Comparison of ENCODE assay signal across 18 cellular contexts in the genomic region with DNA sequence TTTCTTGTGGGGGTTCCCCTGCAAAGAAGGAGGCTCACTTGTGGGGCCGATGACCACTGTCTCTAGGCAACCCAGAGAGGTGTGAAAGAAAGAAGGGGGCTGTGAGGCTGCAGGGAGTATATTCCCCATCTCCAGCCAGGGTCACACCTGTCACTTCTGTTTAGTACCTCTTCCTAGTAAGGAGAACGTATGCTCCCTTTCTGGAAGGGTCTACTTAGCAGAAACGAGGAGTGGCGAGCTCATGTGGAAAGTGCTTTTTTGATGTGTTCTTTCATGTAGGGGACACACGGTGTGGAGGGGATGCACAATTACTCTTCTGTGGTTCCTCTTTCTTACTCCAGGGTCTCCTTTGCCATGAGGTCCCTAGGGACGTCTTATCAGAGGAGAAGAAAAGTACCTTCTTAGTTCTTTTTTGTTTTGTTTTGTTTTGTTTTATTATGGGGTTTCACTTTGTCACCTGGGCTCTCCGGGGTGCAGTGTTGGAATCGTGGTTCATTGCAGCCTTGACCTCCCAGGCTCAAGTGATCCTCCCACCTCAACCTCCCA. TPM values are rescaled to one million over a fixed set of nuclear protein-coding genes. Genes with fewer than 3 reads are reported as not detected.
DNase-seq lines count a peak whose midpoint lies in the region; ATAC-seq and TF ChIP-seq lines count a peak whose summit lies in the region.
"Had no signal": no experiment of that assay in that cellular context is flagged by ENCODE, and none has a peak within 500 bp of the region (broad histone marks: within the 10 kb centered on the region; RNA-seq: fewer than 3 reads in every experiment).

No MANE protein-coding gene starts in this region.

- H3K36me3 Mint-ChIP-seq in CD4-positive, CD25-positive, alpha-beta regulatory T cell: peaks cover 44% of the 10 kb centered on the region

- H3K4me3 Mint-ChIP-seq in CD4-positive, CD25-positive, alpha-beta regulatory T cell: peak overlapping the region; percentile 64 to 75 (median 68)

- TF ChIP-seq EP300 in esophagus muscularis mucosa (IDR thresholded peaks at IDR 0.05): no peak
- no peak for TF ChIP-seq EP300 in stomach (IDR thresholded peaks at IDR 0.05)

- peaks cover 31% of the 10 kb centered on the region for H3K36me3 ChIP-seq in CD4-positive, CD25-positive, alpha-beta regulatory T cell (ENCODE audit: control insufficient read depth, insufficient read depth, low read length)
- H3K36me3 ChIP-seq in esophagus muscularis mucosa: no peaks in the 10 kb centered on the region
- no peaks in the 10 kb centered on the region for H3K36me3 ChIP-seq in gastrocnemius medialis
- H3K36me3 ChIP-seq in stomach: peaks cover 0 to under 1% (median 0%) of the 10 kb centered on the region in 4 donors
- H3K36me3 ChIP-seq: BE2C, Peyer's patch, WERI-Rb-1 had no signal

- TF ChIP-seq CTCF in GM10248 (IDR thresholded peaks at IDR 0.05; ENCODE audit: control extremely low read depth, extremely low read depth, low read depth, missing control alignments) (no peak), esophagus muscularis mucosa (IDR thresholded peaks at IDR 0.05) (no peak), gastrocnemius medialis (IDR thresholded peaks at IDR 0.05 in 4 of 5, conservative IDR thresholded peaks at IDR 0.05 in 1 of 5) (no peak), stomach (IDR thresholded peaks at IDR 0.05) (no peak)

- POLR2A ChIA-PET in GM10248 (lab: Yijun Ruan, JAX): no interaction called here

- peaks cover 83% of the 10 kb centered on the region for H3K4me1 ChIP-seq in CD4-positive, CD25-positive, alpha-beta regulatory T cell (ENCODE audit: control insufficient read depth, insufficient read depth, low read length, poor library complexity, severe bottlenecking)
- H3K4me1 ChIP-seq in esophagus muscularis mucosa (no peaks in the 10 kb centered on the region), gastrocnemius medialis (peaks cover 8 to 25% of the 10 kb centered on the region in 2 donors), stomach (peaks cover 0 to 5% (median 0%) of the 10 kb centered on the region in 4 donors)
- H3K4me1 ChIP-seq: BE2C, Peyer's patch had no signal

- peaks cover 9 to 69% (median 34%) of the 10 kb centered on the region in 4 donors for H3K4me1 Mint-ChIP-seq in CD4-positive, CD25-positive, alpha-beta regulatory T cell

- WGBS in esophagus muscularis mucosa: 85% methylated on average over 8 of the region's 8 CpGs
- WGBS in stomach, 5 donors: 76 to 87% (median 83%) methylated on average over 7 to 8 of the region's 8 CpGs

- peak overlapping the region; percentile 64 for H3K27ac ChIP-seq in CD4-positive, CD25-positive, alpha-beta regulatory T cell (ENCODE audit: insufficient read depth, low read length, poor library complexity, severe bottlenecking)
- H3K27ac ChIP-seq in esophagus muscularis mucosa (replicated peaks in 1 of 4): no peak overlapping the region
- no peak overlapping the region for H3K27ac ChIP-seq in gastrocnemius medialis
- no peak overlapping the region for H3K27ac ChIP-seq in stomach
- H3K27ac ChIP-seq: dorsolateral prefrontal cortex, Peyer's patch, WERI-Rb-1 had no signal

- TF ChIP-seq POLR2A in esophagus muscularis mucosa (IDR thresholded peaks at IDR 0.05; ENCODE audit: low read depth): no peak
- no peak for TF ChIP-seq POLR2A in gastrocnemius medialis (IDR thresholded peaks at IDR 0.05)
- no peak for TF ChIP-seq POLR2A in stomach (IDR thresholded peaks at IDR 0.05)

- CTCF ChIA-PET in GM10248 (lab: Yijun Ruan, JAX): interaction anchor here (1.6 to 1.9 kb wide), 3 partner anchors 9 to 63 kb away, joined by 3 to 8 read pairs (median 4); no protein-coding TSS in a partner anchor

- H3K9me3 ChIP-seq in CD4-positive, CD25-positive, alpha-beta regulatory T cell (ENCODE audit: control insufficient read depth in 2 of 2, low read length in 2 of 2): peaks cover 10 to 11% of the 10 kb centered on the region in 2 experiments
- peaks cover 0 to 11% (median 7%) of the 10 kb centered on the region in 4 donors for H3K9me3 ChIP-seq in esophagus muscularis mucosa
- peaks cover 0 to 3% (median 2%) of the 10 kb centered on the region in 3 donors for H3K9me3 ChIP-seq in gastrocnemius medialis
- peaks cover 0 to 18% (median 10%) of the 10 kb centered on the region in 4 donors for H3K9me3 ChIP-seq in stomach
- H3K9me3 ChIP-seq: BE2C had no signal

- H3K27ac Mint-ChIP-seq in CD4-positive, CD25-positive, alpha-beta regulatory T cell: peak overlapping the region in 2 of 3 donors; percentile 84 to 99

- no peaks in the 10 kb centered on the region for H3K27me3 ChIP-seq in CD4-positive, CD25-positive, alpha-beta regulatory T cell (ENCODE audit: control insufficient read depth, insufficient read depth, low read length)
- no peaks in the 10 kb centered on the region for H3K27me3 ChIP-seq in esophagus muscularis mucosa
- H3K27me3 ChIP-seq in gastrocnemius medialis: no peaks in the 10 kb centered on the region
- H3K27me3 ChIP-seq in stomach: no peaks in the 10 kb centered on the region
- H3K27me3 ChIP-seq: Peyer's patch had no signal

- H3K4me3 ChIP-seq in CD4-positive, CD25-positive, alpha-beta regulatory T cell (ENCODE audit: low read depth, low read length): peak overlapping the region; percentile 58
- no peak overlapping the region for H3K4me3 ChIP-seq in esophagus muscularis mucosa
- no peak overlapping the region for H3K4me3 ChIP-seq in gastrocnemius medialis
- H3K4me3 ChIP-seq in stomach: no peak overlapping the region
- H3K4me3 ChIP-seq: dorsolateral prefrontal cortex, Peyer's patch had no signal

- H3K9me3 Mint-ChIP-seq in CD4-positive, CD25-positive, alpha-beta regulatory T cell: peaks cover 0 to 23% (median 3%) of the 10 kb centered on the region in 7 donors

- intact Hi-C loops in esophagus muscularis mucosa (cut with DNase I): no loop called here
- intact Hi-C loops in gastrocnemius medialis (cut with DNase I; ENCODE audit: low total_unique reads): no loop called here
- intact Hi-C loops in stomach (cut with DNase I; ENCODE audit: low total_unique reads): no loop called here

- ATAC-seq in CD4-positive, CD25-positive, alpha-beta regulatory T cell (ENCODE audit: low read depth in 2 of 2): no peak
- peak; percentile 48 for ATAC-seq in HG03432 (IDR thresholded peaks at IDR 0.05; ENCODE audit: unreplicated experiment)
- ATAC-seq in gastrocnemius medialis: no peak
- ATAC-seq: left colon had no signal

- H3K27me3 Mint-ChIP-seq in CD4-positive, CD25-positive, alpha-beta regulatory T cell: no peaks in the 10 kb centered on the region

- in situ Hi-C loops in gastrocnemius medialis (cut with MboI; ENCODE audit: low sequenced_read_pairs in 4 of 4): no loop called here

- no peak for DNase-seq in CD4-positive, CD25-positive, alpha-beta regulatory T cell
- peak; percentile 21 for DNase-seq in GM10248 (ENCODE audit: extremely low spot score)
- DNase-seq in esophagus muscularis mucosa (ENCODE audit: extremely low spot score): peak; percentile 37
- no peak for DNase-seq in COR-L47 (lab: John Stamatoyannopoulos, UW)
- no peak for DNase-seq in NCI-H748 (lab: John Stamatoyannopoulos, UW; ENCODE audit: unreplicated experiment)
- no peak for DNase-seq in gastrocnemius medialis
- no peak for DNase-seq in stomach
- DNase-seq: BE2C; DMS79 treated with DMSO at 0.1 percent for 48 hours; dorsolateral prefrontal cortex; hypothalamus; left colon; NCI-H2029; NCI-H526; Peyer's patch; stimulated activated CD4-positive, alpha-beta T cell treated with anti-CD3 and anti-CD28 coated beads, Interleukin-4, amount 100 ng/mL, for 4 hours; WERI-Rb-1 had no signal

RNA-seq across cellular contexts. Expression of a gene that starts 58.3 kb away (rescaled TPM):
- 457 TPM for total RNA-seq in CD4-positive, CD25-positive, alpha-beta regulatory T cell
- polyA plus RNA-seq in CD4-positive, CD25-positive, alpha-beta regulatory T cell: 100 to 1,000 TPM; 194 to 221 (median 199) TPM
- 10 to 100 TPM; 13.3 to 67.6 (median 32.2) TPM for total RNA-seq in esophagus muscularis mucosa
- total RNA-seq in gastrocnemius medialis: 10 to 100 TPM; 11.3 to 32.4 (median 16.6) TPM
- total RNA-seq in stomach: 10 to 100 TPM in 4 of 5 donors, 1 to 10 TPM in 1; 6.1 to 84.0 (median 46.3) TPM
- 1 to 10 TPM; 5.5 to 7.5 (median 6.1) TPM for polyA plus RNA-seq in stomach

Comparison
In these comparisons a context has a peak if more than half of its experiments do, and no peak if none do; other contexts are left out.
1. DNase-seq: peak in GM10248 (single experiment) and esophagus muscularis mucosa (single experiment); none in CD4-positive, CD25-positive, alpha-beta regulatory T cell (0 of 3), COR-L47 (single experiment), NCI-H748 (single experiment), gastrocnemius medialis (0 of 2) and stomach (single experiment).